ENCODE assay signal across 8 cellular contexts in the genomic region with DNA sequence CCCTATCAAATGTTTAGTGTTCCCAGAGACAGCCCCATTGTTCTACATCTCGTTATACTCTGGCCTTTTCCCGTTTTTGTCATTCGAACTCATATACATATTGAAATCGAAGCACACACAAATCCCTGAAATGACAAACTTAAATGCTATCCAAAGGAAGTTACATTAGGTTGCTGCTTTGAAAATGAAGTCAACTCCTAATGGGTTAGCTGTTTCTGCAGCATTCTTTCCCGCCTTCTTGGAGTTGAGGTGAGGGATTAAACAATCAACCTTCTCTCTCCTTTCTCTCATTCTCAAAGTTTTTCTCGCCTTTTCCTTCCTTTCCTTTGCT. TPM values are rescaled to one million over a fixed set of nuclear protein-coding genes. Genes with fewer than 3 reads are reported as not detected.
A peak's percentile ranks its signal among the peaks of the same experiment; 100 is the strongest.
DNase-seq lines count a peak whose midpoint lies in the region; ATAC-seq, FAIRE-seq and TF ChIP-seq lines count a peak whose summit lies in the region.

No MANE protein-coding gene starts in this region.

- H3K27me3 Mint-ChIP-seq in CD14-positive monocyte (ENCODE audit: low read depth in 3 of 3), result peaks cover 0 to 2% (median 2%) of the 10 kb centered on the region in 3 donors
- H3K27me3 Mint-ChIP-seq in naive B cell, result no peaks in the 10 kb centered on the region

- no peaks in the 10 kb centered on the region; the same call in 1 of the 2 replicates for H3F3A ChIP-seq in Loucy (ENCODE audit: low read depth)

- intact Hi-C loops in CD14-positive monocyte (cut with micrococcal nuclease), result no loop called here

- FAIRE-seq in bronchial epithelial cell (lab: Jason Lieb, UNC), result no peak

- no peak for TF ChIP-seq CTCF in CD14-positive monocyte (IDR thresholded peaks at IDR 0.05)
- no peak for TF ChIP-seq CTCF in Loucy (conservative IDR thresholded peaks at IDR 0.05; ENCODE audit: low read length)
- TF ChIP-seq CTCF in bronchial epithelial cell (IDR thresholded peaks at IDR 0.05; ENCODE audit: insufficient read depth, low read length, severe bottlenecking), result no peak

- no peaks in the 10 kb centered on the region for H3K9me3 ChIP-seq in Loucy (ENCODE audit: insufficient read depth, low read depth, low read length)

- peak overlapping the region; percentile 65 for H3K9ac ChIP-seq in Loucy (ENCODE audit: low read depth, low read length, poor library complexity, severe bottlenecking)

- H3K4me3 Mint-ChIP-seq in CD14-positive monocyte (peak overlapping the region; percentile 95 to 96), naive B cell (peak overlapping the region; percentile 85 to 97 (median 92))

- H3K36me3 ChIP-seq in Loucy (ENCODE audit: insufficient read depth, low read length) (no peaks in the 10 kb centered on the region), bronchial epithelial cell (ENCODE audit: control insufficient read depth, insufficient read depth, low read length) (no peaks in the 10 kb centered on the region)

- H3K79me2 ChIP-seq in Loucy (ENCODE audit: insufficient read depth, low read length), result peaks cover 22% of the 10 kb centered on the region

- H3K4me3 ChIP-seq in Loucy (ENCODE audit: low read length, poor library complexity, severe bottlenecking) (peak overlapping the region; percentile 73), bronchial epithelial cell (ENCODE audit: low read depth, low read length) (peak overlapping the region; percentile 39)

- H3K27ac Mint-ChIP-seq in CD14-positive monocyte (peak overlapping the region in 3 of 7 donors; percentile 77 to 93 (median 85)), naive B cell (peak overlapping the region in 5 of 6 donors; percentile 90 to 98 (median 97))

- ATAC-seq in naive B cell (ENCODE audit: low read depth in 2 of 2) (no peak), HG02885 (IDR thresholded peaks at IDR 0.05; ENCODE audit: poor library complexity, unreplicated experiment) (no peak)

- H3K4me1 Mint-ChIP-seq in CD14-positive monocyte, result peaks cover 8% of the 10 kb centered on the region
- H3K4me1 Mint-ChIP-seq in naive B cell, result peaks cover 13 to 19% (median 16%) of the 10 kb centered on the region in 3 donors

- H3K36me3 Mint-ChIP-seq in CD14-positive monocyte (no peaks in the 10 kb centered on the region), naive B cell (no peaks in the 10 kb centered on the region)

- peaks cover 4% of the 10 kb centered on the region for H4K20me1 ChIP-seq in Loucy (ENCODE audit: insufficient read depth, low read length, poor library complexity, severe bottlenecking)

- H3K9me2 ChIP-seq in Loucy (replicated peaks; ENCODE audit: low read depth, low read length), result no peaks in the 10 kb centered on the region

- H3K4me1 ChIP-seq in Loucy (ENCODE audit: insufficient read depth, low read length, poor library complexity, severe bottlenecking), result peaks cover 50% of the 10 kb centered on the region

- DNase-seq in CD14-positive monocyte (ENCODE audit: low spot score) (no peak), bronchial epithelial cell (ENCODE audit: low read depth) (no peak), naive B cell (no peak), putamen (ENCODE audit: low spot score) (no peak), foreskin melanocyte (no peak)
- no peak for DNase-seq in stimulated activated CD4-positive, alpha-beta T cell treated with anti-CD3 and anti-CD28 coated beads, Interleukin-4, amount 100 ng/mL, for 4 hours

- H3K4me2 ChIP-seq in Loucy (ENCODE audit: low read depth, low read length, poor library complexity, severe bottlenecking), result peak overlapping the region; percentile 71

- H3K27me3 ChIP-seq in Loucy (ENCODE audit: insufficient read depth, low read length, poor library complexity, severe bottlenecking) (no peaks in the 10 kb centered on the region), bronchial epithelial cell (ENCODE audit: control insufficient read depth, insufficient read depth, low read length) (no peaks in the 10 kb centered on the region)

- H2AFZ ChIP-seq in Loucy (ENCODE audit: low read length), result peak overlapping the region; percentile 71

- H3K9me3 Mint-ChIP-seq in CD14-positive monocyte (no peaks in the 10 kb centered on the region), naive B cell (no peaks in the 10 kb centered on the region)

RNA-seq across cellular contexts. Expression of gene PHC1, which starts 0.6 kb away (rescaled TPM):
- 1 to 10 TPM in 1 of 2 donors, under 1 TPM in 1; 0.58 to 1.4 TPM for polyA plus RNA-seq in CD14-positive monocyte
- 3.7 and 4.2 TPM in 2 replicates for total RNA-seq in bronchial epithelial cell
- 10 to 100 TPM; 14.9 to 31.0 (median 18.8) TPM for polyA plus RNA-seq in naive B cell (ENCODE audit: low read depth in 6 of 6)

RNA-seq across cellular contexts. Expression of gene M6PR, which starts 35.8 kb away (rescaled TPM):
- polyA plus RNA-seq in CD14-positive monocyte (100 to 1,000 TPM; 268 to 285 TPM), naive B cell (ENCODE audit: low read depth in 6 of 6) (100 to 1,000 TPM; 170 to 267 (median 192) TPM)
- 259 and 478 TPM in 2 replicates for total RNA-seq in bronchial epithelial cell

Comparison
In these comparisons a context has a peak if more than half of its experiments do, and no peak if none do; other contexts are left out.
1. RNA of gene PHC1, which starts 0.6 kb away (polyA plus RNA-seq): 14.9 to 31.0 TPM in naive B cell; 0.58 to 1.4 TPM in CD14-positive monocyte; every median in the first group is over 4 times any median in the second.